13 cellular contexts compared by ENCODE assay signal in genomic region chr17:43952724-43953666, GRCh38. TPM values are rescaled to one million over a fixed set of nuclear protein-coding genes. Genes with fewer than 3 reads are reported as not detected.
DNase-seq lines count a peak whose midpoint lies in the region; ATAC-seq and TF ChIP-seq lines count a peak whose summit lies in the region.
"Had no signal": no experiment of that assay in that cellular context is flagged by ENCODE, and none has a peak within 500 bp of the region (broad histone marks: within the 10 kb centered on the region; RNA-seq: fewer than 3 reads in every experiment).

No MANE protein-coding gene starts in this region.

- H3K4me1 Mint-ChIP-seq in Calu3 (ENCODE audit: low read depth, unreplicated experiment), result peaks cover 9% of the 10 kb centered on the region
- H3K4me1 Mint-ChIP-seq in HFFc6 (ENCODE audit: low read depth), result 0 out of 2 replicates have a peak, but pooled peaks cover 4% of the 10 kb centered on the region

- peak overlapping the region; percentile 33 for H3K4me3 Mint-ChIP-seq in Calu3 (ENCODE audit: low read depth, unreplicated experiment)
- no peak overlapping the region for H3K4me3 Mint-ChIP-seq in HFFc6

- ATAC-seq in GM19455 (IDR thresholded peaks at IDR 0.05; ENCODE audit: unreplicated experiment), result no peak

- H3K36me3 ChIP-seq in HUES64 (ENCODE audit: insufficient read depth, low read length) (no peaks in the 10 kb centered on the region), mesodermal cell (ENCODE audit: control insufficient read depth, insufficient read depth, low read length) (no peaks in the 10 kb centered on the region)
- H3K36me3 ChIP-seq: left lung, right lobe of liver had no signal

- no peaks in the 10 kb centered on the region for H3K9me3 Mint-ChIP-seq in Calu3 (ENCODE audit: low read depth, unreplicated experiment)
- no peaks in the 10 kb centered on the region for H3K9me3 Mint-ChIP-seq in HFFc6

- H3K4me1 ChIP-seq in HUES64 (ENCODE audit: insufficient read depth, low read length) (peaks cover 6% of the 10 kb centered on the region), mesodermal cell (ENCODE audit: control insufficient read depth, insufficient read depth, low read length, poor library complexity, severe bottlenecking) (no peaks in the 10 kb centered on the region)
- H3K4me1 ChIP-seq: right lobe of liver had no signal

- 4% methylated on average over 82 of the region's 82 CpGs for WGBS in HUES64
- 6 to 9% methylated on average over 69 to 78 of the region's 82 CpGs for WGBS in mesodermal cell (ENCODE audit: insufficient coverage in 2 of 2), 2 experiments

- intact Hi-C loops in Calu3 (cut with micrococcal nuclease; ENCODE audit: unreplicated experiment), result no loop called here

- no TSS peak for BruUV-seq in Calu3 (replicated peaks; lab: Mats Ljungman, UMichigan)

- H3K36me3 Mint-ChIP-seq in Calu3 (ENCODE audit: insufficient read depth, unreplicated experiment) (no peaks in the 10 kb centered on the region), HFFc6 (ENCODE audit: low read depth) (no peaks in the 10 kb centered on the region)

- no peaks in the 10 kb centered on the region for H3K9me3 ChIP-seq in HUES64 (ENCODE audit: insufficient read depth, low read depth, low read length)
- no peaks in the 10 kb centered on the region for H3K9me3 ChIP-seq in mesodermal cell (ENCODE audit: control insufficient read depth, low read length)
- H3K9me3 ChIP-seq: left lung, right lobe of liver had no signal

- TF ChIP-seq CTCF in Calu3 (IDR thresholded peaks at IDR 0.05; ENCODE audit: unreplicated experiment) (no peak), coronary artery (IDR thresholded peaks at IDR 0.05) (no peak), HFFc6 (IDR thresholded peaks at IDR 0.05) (no peak)

- H3K27ac Mint-ChIP-seq in Calu3 (ENCODE audit: unreplicated experiment), result no peak overlapping the region
- no peak overlapping the region for H3K27ac Mint-ChIP-seq in HFFc6

- peaks cover 80% of the 10 kb centered on the region for H3K27me3 Mint-ChIP-seq in Calu3 (ENCODE audit: unreplicated experiment)
- peaks cover 48% of the 10 kb centered on the region for H3K27me3 Mint-ChIP-seq in HFFc6 (ENCODE audit: insufficient read depth)

- peak overlapping the region; percentile 70 for H3K9ac ChIP-seq in HUES64 (ENCODE audit: low read depth, low read length)

- H3K27ac ChIP-seq in HUES64 (ENCODE audit: low read depth, low read length), result peak overlapping the region; percentile 52; the same call in 1 of the 2 replicates
- no peak overlapping the region for H3K27ac ChIP-seq in coronary artery
- no peak overlapping the region for H3K27ac ChIP-seq in mesodermal cell (ENCODE audit: low read depth, low read length, severe bottlenecking)
- H3K27ac ChIP-seq: left lung, PC-9, right lobe of liver had no signal

- CTCF ChIA-PET in Calu3 (lab: Charles Lee), result interaction anchor here (1.3 kb wide), 1 partner anchor 9 kb away, joined by 4 read pairs; no protein-coding TSS in a partner anchor

- DNase-seq in Calu3 (no peak), coronary artery (ENCODE audit: low spot score) (no peak), HFFc6 (no peak), NCI-H2227 (lab: John Stamatoyannopoulos, UW; ENCODE audit: unreplicated experiment) (no peak), NCI-H2081 (lab: John Stamatoyannopoulos, UW) (no peak)
- DNase-seq: activated CD4-positive, CD25-positive, alpha-beta regulatory T cell; PC-9 had no signal

- peaks cover 49% of the 10 kb centered on the region for H3K27me3 ChIP-seq in HUES64 (ENCODE audit: insufficient read depth, low read length)

- H3K4me3 ChIP-seq in HUES64 (ENCODE audit: low read length) (peak overlapping the region; percentile 70), coronary artery (peak overlapping the region; percentile 43), mesodermal cell (ENCODE audit: extremely low read depth, insufficient read depth, low read length, poor library complexity, severe bottlenecking) (peak overlapping the region; percentile 21)
- H3K4me3 ChIP-seq: left lung, PC-9, right lobe of liver had no signal

RNA-seq across cellular contexts. Expression of gene PYY, which starts 0.7 kb away (rescaled TPM):
- not detected in 2 replicates for total RNA-seq in Calu3 (2022)
- polyA plus RNA-seq in HUES64 (2013, experiment 1 of 2), result 0.65 TPM
- polyA plus RNA-seq in HUES64 (2013, experiment 2 of 2), result 1.5 TPM
- not detected for polyA plus RNA-seq in mesodermal cell (2013, experiment 1 of 2)
- not detected for polyA plus RNA-seq in mesodermal cell (2013, experiment 2 of 2)
- under 1 TPM in 1 of 6 experiments, not detected in 5; 0.43 TPM for total RNA-seq in HFFc6 (2021; fragmentation: NEBNext Ultra II Directional; extraction: Animal tissue kit (Norgen Biotek cat#: 25700))
- total RNA-seq: epithelial cell of proximal tubule, left lung, PC-9, right lobe of liver had no signal

RNA-seq across cellular contexts. Expression of gene PPY, which starts 10.7 kb away (rescaled TPM):
- not detected in 2 replicates for total RNA-seq in Calu3 (2022)
- not detected for polyA plus RNA-seq in HUES64 (2013, experiment 1 of 2)
- not detected for polyA plus RNA-seq in HUES64 (2013, experiment 2 of 2)
- not detected for polyA plus RNA-seq in mesodermal cell (2013, experiment 1 of 2)
- polyA plus RNA-seq in mesodermal cell (2013, experiment 2 of 2), result not detected
- total RNA-seq in HFFc6 (2021; fragmentation: NEBNext Ultra II Directional; extraction: Animal tissue kit (Norgen Biotek cat#: 25700)), result not detected
- total RNA-seq: epithelial cell of proximal tubule, left lung, PC-9, right lobe of liver had no signal

RNA-seq across cellular contexts. Expression of gene MPP2, which starts 45.7 kb away (rescaled TPM):
- total RNA-seq in Calu3 (2022), result 5.5 and 6.7 TPM in 2 replicates
- polyA plus RNA-seq in HUES64 (2013, experiment 1 of 2), result 17.9 TPM
- polyA plus RNA-seq in HUES64 (2013, experiment 2 of 2), result 17.9 TPM
- polyA plus RNA-seq in mesodermal cell (2013, experiment 1 of 2), result 9.4 TPM
- polyA plus RNA-seq in mesodermal cell (2013, experiment 2 of 2), result 7.8 TPM
- total RNA-seq in HFFc6 (2021; fragmentation: NEBNext Ultra II Directional; extraction: Animal tissue kit (Norgen Biotek cat#: 25700)), result 1 to 10 TPM in 3 of 6 experiments, under 1 TPM in 3; 0.62 to 1.3 (median 1.0) TPM

RNA-seq across cellular contexts. Expression of gene NAGS, which starts 51.4 kb away (rescaled TPM):
- total RNA-seq in Calu3 (2022), result 1.3 and 1.6 TPM in 2 replicates
- 2.2 TPM for polyA plus RNA-seq in HUES64 (2013, experiment 1 of 2)
- polyA plus RNA-seq in HUES64 (2013, experiment 2 of 2), result 1.2 TPM
- 1.4 TPM for polyA plus RNA-seq in mesodermal cell (2013, experiment 1 of 2)
- polyA plus RNA-seq in mesodermal cell (2013, experiment 2 of 2), result 1.2 TPM
- total RNA-seq in HFFc6 (2021; fragmentation: NEBNext Ultra II Directional; extraction: Animal tissue kit (Norgen Biotek cat#: 25700)), result 1 to 10 TPM in 3 of 6 experiments, under 1 TPM in 3; 0.63 to 1.1 (median 0.91) TPM
